Comparison of ENCODE assay signal across 17 cellular contexts in the genomic region with DNA sequence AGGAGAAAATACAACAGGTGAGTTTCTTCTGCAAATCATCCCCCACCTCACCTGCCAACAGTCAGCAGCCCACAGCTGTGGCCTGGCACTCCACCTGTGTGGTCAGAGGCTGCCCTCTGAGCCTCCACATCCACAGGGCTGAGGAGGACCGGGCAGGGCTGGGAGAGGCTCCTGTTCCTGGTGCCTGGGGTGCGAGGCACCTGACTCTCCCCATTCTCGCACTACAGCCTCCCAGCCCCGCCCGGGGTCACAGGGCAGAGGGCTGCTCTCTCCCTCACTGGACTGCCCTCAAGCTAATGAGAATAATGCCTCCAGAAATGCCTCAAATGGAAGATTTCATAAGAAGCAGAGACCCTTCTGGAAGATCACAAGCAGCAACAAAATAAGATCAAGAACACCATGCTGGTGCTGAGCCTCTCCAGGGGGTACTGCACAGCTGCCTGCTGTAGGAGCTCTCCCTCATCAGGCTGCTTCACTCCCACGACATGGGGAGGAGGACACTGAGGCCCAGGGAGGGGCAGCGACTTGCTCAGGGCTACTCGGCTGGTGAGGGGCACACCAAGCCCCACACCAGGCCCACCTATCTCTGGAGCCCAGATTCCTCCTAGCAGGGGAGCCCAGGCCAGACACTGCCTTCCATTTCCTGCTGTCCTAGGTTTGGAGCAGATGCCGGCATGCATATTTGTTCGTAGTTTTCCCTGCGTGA.
DNase-seq lines count a peak whose midpoint lies in the region; ATAC-seq and TF ChIP-seq lines count a peak whose summit lies in the region.
"Had no signal": no experiment of that assay in that cellular context is flagged by ENCODE, and none has a peak within 500 bp of the region (broad histone marks: within the 10 kb centered on the region; RNA-seq: fewer than 3 reads in every experiment).

No MANE protein-coding gene starts in this region.

- TF ChIP-seq CTCF in heart left ventricle (IDR thresholded peaks at IDR 0.05) (no peak), right atrium auricular region (IDR thresholded peaks at IDR 0.05) (no peak), nephron progenitor cell (IDR thresholded peaks at IDR 0.05) (no peak), type B pancreatic cell (conservative IDR thresholded peaks at IDR 0.05) (no peak)

- intact Hi-C loops in heart left ventricle (cut with DNase I) (no loop called here), posterior vena cava (cut with DNase I) (no loop called here)

- H3K27ac ChIP-seq in heart left ventricle (peak overlapping the region; percentile 21 to 86 (median 57)), right atrium auricular region (peak overlapping the region in 1 of 2 donors; percentile 76)
- H3K27ac ChIP-seq in effector memory CD4-positive, alpha-beta T cell (ENCODE audit: insufficient read depth, low read length, poor library complexity, severe bottlenecking): peak overlapping the region; percentile 13
- H3K27ac ChIP-seq: VCaP had no signal

- H3K27ac Mint-ChIP-seq in nephron progenitor cell (peak overlapping the region; percentile 73), type B pancreatic cell (peak overlapping the region; percentile 64)

- no peak for ATAC-seq in heart left ventricle
- ATAC-seq: gastroesophageal sphincter, GM12878 had no signal

- no peak for TF ChIP-seq POLR2A in heart left ventricle (IDR thresholded peaks at IDR 0.05)

- DNase-seq in heart left ventricle: peak in 1 of 5 donors; percentile 20
- DNase-seq in right atrium auricular region (ENCODE audit: low spot score): no peak
- DNase-seq in effector memory CD4-positive, alpha-beta T cell: no peak
- DNase-seq in nephron progenitor cell: no peak
- DNase-seq in type B pancreatic cell (ENCODE audit: extremely low spot score, unreplicated experiment): no peak
- no peak for DNase-seq in posterior vena cava (ENCODE audit: low spot score)
- no peak for DNase-seq in HT-29 (ENCODE audit: low spot score)
- no peak for DNase-seq in T-helper 2 cell
- DNase-seq: activated T-cell treated with anti-CD3 and anti-CD28 coated beads for 4 hours; amniotic stem cell; NCI-H1092; NCI-H510A; ovary; stimulated activated CD4-positive, alpha-beta T cell treated with anti-CD3 and anti-CD28 coated beads, Interleukin-1b, Interleukin-23, amount 100 ng/mL, for 48 hours had no signal

- H3K4me1 ChIP-seq in heart left ventricle (peaks cover 23 to 98% (median 74%) of the 10 kb centered on the region in 12 donors), right atrium auricular region (peaks cover 0 to 66% of the 10 kb centered on the region in 2 donors)
- H3K4me1 ChIP-seq in effector memory CD4-positive, alpha-beta T cell (ENCODE audit: control insufficient read depth, insufficient read depth, low read length, poor library complexity, severe bottlenecking): peaks cover 49% of the 10 kb centered on the region

- H3K4me3 ChIP-seq in heart left ventricle: no peak overlapping the region
- H3K4me3 ChIP-seq in right atrium auricular region: no peak overlapping the region
- H3K4me3 ChIP-seq in effector memory CD4-positive, alpha-beta T cell (ENCODE audit: insufficient read depth, low read depth, low read length, poor library complexity, severe bottlenecking): no peak overlapping the region
- H3K4me3 ChIP-seq: gastroesophageal sphincter, GM12878, ovary had no signal

- H3K27me3 Mint-ChIP-seq in nephron progenitor cell (ENCODE audit: low read depth, poor library complexity): no peaks in the 10 kb centered on the region
- no peaks in the 10 kb centered on the region for H3K27me3 Mint-ChIP-seq in type B pancreatic cell

- H3K9me3 ChIP-seq in heart left ventricle (no peaks in the 10 kb centered on the region), right atrium auricular region (no peaks in the 10 kb centered on the region)
- H3K9me3 ChIP-seq in effector memory CD4-positive, alpha-beta T cell (ENCODE audit: control insufficient read depth, low read length): no peaks in the 10 kb centered on the region
- H3K9me3 ChIP-seq: gastroesophageal sphincter, ovary had no signal

- H3K9me3 Mint-ChIP-seq in nephron progenitor cell (no peaks in the 10 kb centered on the region), type B pancreatic cell (no peaks in the 10 kb centered on the region)

- H3K4me3 Mint-ChIP-seq in nephron progenitor cell (no peak overlapping the region), type B pancreatic cell (no peak overlapping the region)

- H3K36me3 ChIP-seq in heart left ventricle: peaks cover 0 to 35% (median 0%) of the 10 kb centered on the region in 9 donors
- no peaks in the 10 kb centered on the region for H3K36me3 ChIP-seq in right atrium auricular region
- H3K36me3 ChIP-seq in effector memory CD4-positive, alpha-beta T cell (ENCODE audit: control insufficient read depth, insufficient read depth, low read length): peaks cover 16% of the 10 kb centered on the region
- H3K36me3 ChIP-seq: ovary had no signal

- 55 to 64% (median 59%) methylated on average over 10 to 11 of the region's 11 CpGs for WGBS in heart left ventricle, 4 donors

- H3K36me3 Mint-ChIP-seq in nephron progenitor cell (ENCODE audit: low read depth): no peaks in the 10 kb centered on the region
- no peaks in the 10 kb centered on the region for H3K36me3 Mint-ChIP-seq in type B pancreatic cell

- no peaks in the 10 kb centered on the region for H3K27me3 ChIP-seq in heart left ventricle
- no peaks in the 10 kb centered on the region for H3K27me3 ChIP-seq in right atrium auricular region
- no peaks in the 10 kb centered on the region for H3K27me3 ChIP-seq in effector memory CD4-positive, alpha-beta T cell (replicated peaks; ENCODE audit: control insufficient read depth, insufficient read depth, low read length, poor library complexity, severe bottlenecking)
- H3K27me3 ChIP-seq: gastroesophageal sphincter, ovary had no signal

- H3K4me1 Mint-ChIP-seq in nephron progenitor cell: peaks cover 38% of the 10 kb centered on the region
- peaks cover 38% of the 10 kb centered on the region for H3K4me1 Mint-ChIP-seq in type B pancreatic cell (ENCODE audit: unreplicated experiment)
